20 cellular contexts compared by ENCODE assay signal in genomic region chr11:126840201-126840886, GRCh38.
DNase-seq lines count a peak whose midpoint lies in the region; ATAC-seq, FAIRE-seq and TF ChIP-seq lines count a peak whose summit lies in the region.
"Had no signal": no experiment of that assay in that cellular context is flagged by ENCODE, and none has a peak within 500 bp of the region (broad histone marks: within the 10 kb centered on the region; RNA-seq: fewer than 3 reads in every experiment).

No MANE protein-coding gene starts in this region.

- peak overlapping the region; percentile 19; the same call in 1 of the 3 replicates for H3K4me2 ChIP-seq in A549

- CTCF ChIA-PET in A549 (lab: Yijun Ruan, JAX), result no interaction called here

- TF ChIP-seq RAD21 in A549 (conservative IDR thresholded peaks at IDR 0.05 in 1 of 2, IDR thresholded peaks at IDR 0.05 in 1 of 2), result no peak

- H3K27me3 Mint-ChIP-seq in HFFc6 (ENCODE audit: insufficient read depth) (peaks cover 2% of the 10 kb centered on the region; the same call in 1 of the 2 replicates), nephron (ENCODE audit: low read depth) (no peaks in the 10 kb centered on the region), type B pancreatic cell (no peaks in the 10 kb centered on the region)
- H3K27me3 Mint-ChIP-seq in naive thymus-derived CD8-positive, alpha-beta T cell, result peaks cover 0 to 6% (median 5%) of the 10 kb centered on the region in 5 donors

- TF ChIP-seq EP300 in A549 (IDR thresholded peaks at IDR 0.05), result no peak

- H3K4me3 Mint-ChIP-seq in HFFc6 (peak overlapping the region; percentile 77), nephron (no peak overlapping the region), type B pancreatic cell (no peak overlapping the region)
- no peak overlapping the region for H3K4me3 Mint-ChIP-seq in naive thymus-derived CD8-positive, alpha-beta T cell
- H3K4me3 Mint-ChIP-seq: activated CD8-positive, alpha-beta memory T cell treated with anti-CD3 and anti-CD28 coated beads, Interleukin-2, amount 10 ng/mL, durations not matched to agents 7 days and 5 days; memory B cell; naive B cell had no signal

- H3K27ac Mint-ChIP-seq in HFFc6, result peak overlapping the region; percentile 93
- peak overlapping the region; percentile 64 to 83 (median 65) for H3K27ac Mint-ChIP-seq in nephron
- no peak overlapping the region for H3K27ac Mint-ChIP-seq in naive thymus-derived CD8-positive, alpha-beta T cell
- H3K27ac Mint-ChIP-seq in type B pancreatic cell, result no peak overlapping the region
- H3K27ac Mint-ChIP-seq: activated CD8-positive, alpha-beta memory T cell treated with anti-CD3 and anti-CD28 coated beads, Interleukin-2, amount 10 ng/mL, durations not matched to agents 7 days and 5 days; memory B cell; naive B cell had no signal

- TF ChIP-seq CTCF in A549 (IDR thresholded peaks at IDR 0.05) (no peak), HFFc6 (IDR thresholded peaks at IDR 0.05) (no peak), nephron (IDR thresholded peaks at IDR 0.05; ENCODE audit: unreplicated experiment in 3 of 3) (no peak), type B pancreatic cell (conservative IDR thresholded peaks at IDR 0.05) (no peak)

- 0 out of 6 replicates have a peak overlapping the region, but pooled peaks of 1 of the 2 experiments have one; percentile 2 for H3K27ac ChIP-seq in A549
- H3K27ac ChIP-seq: 22Rv1, pancreas, right lobe of liver had no signal

- peaks cover 4% of the 10 kb centered on the region; the same call in 1 of the 3 replicates for H3K4me1 ChIP-seq in A549
- H3K4me1 ChIP-seq: pancreas, right lobe of liver had no signal

- no peaks in the 10 kb centered on the region for H3K9me3 ChIP-seq in A549
- H3K9me3 ChIP-seq: pancreas, right lobe of liver had no signal

- no peaks in the 10 kb centered on the region for H3K9me3 Mint-ChIP-seq in HFFc6
- peaks cover 3% of the 10 kb centered on the region for H3K9me3 Mint-ChIP-seq in nephron
- peaks cover 0 to 3% (median 0%) of the 10 kb centered on the region in 9 donors for H3K9me3 Mint-ChIP-seq in naive thymus-derived CD8-positive, alpha-beta T cell
- H3K9me3 Mint-ChIP-seq in type B pancreatic cell, result peaks cover 1% of the 10 kb centered on the region

- POLR2A ChIA-PET in A549 (lab: Yijun Ruan, JAX), result no interaction called here
- POLR2A ChIA-PET in naive thymus-derived CD8-positive, alpha-beta T cell (lab: Charles Lee), result no interaction called here

- DNase-seq in A549 (ENCODE audit: low read depth in 1 of 2, low spot score in 1 of 2) (no peak), HFFc6 (peak; percentile 77), dedifferentiated amniotic fluid mesenchymal stem cell (ENCODE audit: extremely low spot score) (peak; percentile 66), globus pallidus (ENCODE audit: low spot score) (no peak), type B pancreatic cell (ENCODE audit: extremely low spot score, unreplicated experiment) (no peak), H4 (ENCODE audit: low spot score) (no peak)
- no peak for DNase-seq in naive thymus-derived CD8-positive, alpha-beta T cell
- DNase-seq: activated CD4-positive, alpha-beta T cell treated with anti-CD3 and anti-CD28 coated beads for 48 hours; activated CD8-positive, alpha-beta memory T cell treated with anti-CD3 and anti-CD28 coated beads, Interleukin-2, amount 10 ng/mL, durations not matched to agents 7 days and 5 days; activated naive CD4-positive, alpha-beta T cell treated with anti-CD3 and anti-CD28 coated beads, Interleukin-2, amount 50 U/mL, for 16 hours; COR-L47; naive B cell; NCI-H1436; pancreas; right lobe of liver; T-helper 2 cell had no signal

- TF ChIP-seq POLR2A in A549 (IDR thresholded peaks at IDR 0.05; ENCODE audit: low read length), result no peak

- whole genome bisulfite sequencing in A549 (ENCODE audit: missing lambda C conversion rate), result 78% methylated on average over 7 of the region's 7 CpGs

- no peak for FAIRE-seq in A549 (lab: Jason Lieb, UNC)
- FAIRE-seq: pancreas had no signal

- H3K4me3 ChIP-seq in A549, result no peak overlapping the region
- H3K4me3 ChIP-seq: pancreas, right lobe of liver had no signal

- H3K4me1 Mint-ChIP-seq in HFFc6 (ENCODE audit: low read depth) (peaks cover 70% of the 10 kb centered on the region), nephron (peaks cover 33% of the 10 kb centered on the region), type B pancreatic cell (ENCODE audit: unreplicated experiment) (peaks cover 16% of the 10 kb centered on the region)
- H3K4me1 Mint-ChIP-seq in naive thymus-derived CD8-positive, alpha-beta T cell, result no peaks in the 10 kb centered on the region
- H3K4me1 Mint-ChIP-seq: activated CD8-positive, alpha-beta memory T cell treated with anti-CD3 and anti-CD28 coated beads, Interleukin-2, amount 10 ng/mL, durations not matched to agents 7 days and 5 days; memory B cell; naive B cell had no signal

- no peak for ATAC-seq in A549
- ATAC-seq in naive thymus-derived CD8-positive, alpha-beta T cell, result no peak
- ATAC-seq: activated CD8-positive, alpha-beta memory T cell treated with anti-CD3 and anti-CD28 coated beads, Interleukin-2, amount 10 ng/mL, durations not matched to agents 7 days and 5 days; HCT116; pancreas; right lobe of liver had no signal

- H3K36me3 Mint-ChIP-seq in HFFc6 (ENCODE audit: low read depth) (peaks cover 26% of the 10 kb centered on the region), nephron (ENCODE audit: low read depth) (no peaks in the 10 kb centered on the region), type B pancreatic cell (no peaks in the 10 kb centered on the region)
- no peaks in the 10 kb centered on the region for H3K36me3 Mint-ChIP-seq in naive thymus-derived CD8-positive, alpha-beta T cell
- H3K36me3 Mint-ChIP-seq: activated CD8-positive, alpha-beta memory T cell treated with anti-CD3 and anti-CD28 coated beads, Interleukin-2, amount 10 ng/mL, durations not matched to agents 7 days and 5 days; memory B cell; naive B cell had no signal

TF ChIP-seq in A549, 52 proteins besides CTCF, POLR2A, EP300 and RAD21:
- no peak for TF ChIP-seq REST (IDR thresholded peaks at IDR 0.05)
- no peak for TF ChIP-seq BCL3 (IDR thresholded peaks at IDR 0.05)
- no peak for TF ChIP-seq CBX2 (IDR thresholded peaks at IDR 0.05; ENCODE audit: borderline replicate concordance, low read depth)
- no peak for TF ChIP-seq EHF (CRISPR knock-in tag; IDR thresholded peaks at IDR 0.05)
- TF ChIP-seq ZNF302 (CRISPR knock-in tag; IDR thresholded peaks at IDR 0.05), result no peak
- TF ChIP-seq RCOR1 (IDR thresholded peaks at IDR 0.05; ENCODE audit: low read depth, low read length), result no peak
- TF ChIP-seq ZFP36 (IDR thresholded peaks at IDR 0.05; ENCODE audit: borderline replicate concordance, partially characterized antibody), result no peak
- no peak for TF ChIP-seq RARB (CRISPR knock-in tag; IDR thresholded peaks at IDR 0.05)
- no peak for TF ChIP-seq SREBF2 (IDR thresholded peaks at IDR 0.05)
- no peak for TF ChIP-seq NR3C1 (IDR thresholded peaks at IDR 0.05)
- TF ChIP-seq CHD4 (IDR thresholded peaks at IDR 0.05; ENCODE audit: borderline replicate concordance), result no peak
- no peak for TF ChIP-seq CEBPB (IDR thresholded peaks at IDR 0.05)
- TF ChIP-seq HOXB5 (CRISPR knock-in tag; IDR thresholded peaks at IDR 0.05), result no peak
- TF ChIP-seq ELK1 (IDR thresholded peaks at IDR 0.05; ENCODE audit: low read depth, low read length), result no peak
- TF ChIP-seq TFCP2L1 (CRISPR knock-in tag; IDR thresholded peaks at IDR 0.05), result no peak

Comparison
In these comparisons a context has a peak if more than half of its experiments do, and no peak if none do; other contexts are left out.
1. DNase-seq: peak in HFFc6 (single experiment) and dedifferentiated amniotic fluid mesenchymal stem cell (single experiment); none in A549 (0 of 2), globus pallidus (single experiment), naive thymus-derived CD8-positive, alpha-beta T cell (0 of 10), type B pancreatic cell (single experiment) and H4 (single experiment).
2. H3K27ac Mint-ChIP-seq: peak in HFFc6 (single experiment) and nephron (3 of 3); none in naive thymus-derived CD8-positive, alpha-beta T cell (0 of 10) and type B pancreatic cell (single experiment).